18 cellular contexts compared by ENCODE assay signal in genomic region chr20:35791097-35791496, GRCh38.
"Had no signal": no experiment of that assay in that cellular context is flagged by ENCODE, and none has a peak within 500 bp of the region (broad histone marks: within the 10 kb centered on the region; RNA-seq: fewer than 3 reads in every experiment).

No MANE protein-coding gene starts in this region.

- H3K9me3 ChIP-seq: gastrocnemius medialis, heart right ventricle, sigmoid colon, tibial artery, upper lobe of left lung, uterus had no signal

- H3K4me1 Mint-ChIP-seq: nephron had no signal

- H3K9me3 Mint-ChIP-seq: naive B cell; nephron; stimulated activated naive CD8-positive, alpha-beta T cell treated with anti-CD3 and anti-CD28 coated beads, Interleukin-15, Interleukin-2, amounts not matched to agents 100 ng/mL and 50 ng/mL, for 24 hours had no signal

- H3K36me3 ChIP-seq: gastrocnemius medialis, uterus had no signal

- H3K27me3 ChIP-seq: gastrocnemius medialis, heart right ventricle, sigmoid colon, tibial artery, upper lobe of left lung, uterus had no signal

- ATAC-seq: esophagus mucosa had no signal

- DNase-seq: effector CD8-positive, alpha-beta T cell; gastrocnemius medialis; heart right ventricle; hypothalamus; kidney glomerular epithelial cell; mesendoderm; naive B cell; sigmoid colon; stimulated activated CD4-positive, alpha-beta T cell treated with anti-CD3 and anti-CD28 coated beads, Interleukin-12 subunit alpha, Interleukin-12 subunit beta, amount 100 ng/mL, for 4 hours; stimulated activated CD4-positive, alpha-beta T cell treated with anti-CD3 and anti-CD28 coated beads, Interleukin-2, amount 100 ng/mL, for 48 hours; tibial artery; uterus had no signal

- H3K4me3 Mint-ChIP-seq: nephron; stimulated activated naive CD8-positive, alpha-beta T cell treated with anti-CD3 and anti-CD28 coated beads, Interleukin-15, Interleukin-2, amounts not matched to agents 100 ng/mL and 50 ng/mL, for 24 hours had no signal

- H3K4me3 ChIP-seq: coronary artery, gastrocnemius medialis, heart right ventricle, sigmoid colon, skin epidermis, tibial artery, upper lobe of left lung, uterus had no signal

- H3K36me3 Mint-ChIP-seq: naive B cell had no signal

- H3K27ac Mint-ChIP-seq: nephron had no signal
